ENCODE assay signal across 10 cellular contexts in the genomic region with DNA sequence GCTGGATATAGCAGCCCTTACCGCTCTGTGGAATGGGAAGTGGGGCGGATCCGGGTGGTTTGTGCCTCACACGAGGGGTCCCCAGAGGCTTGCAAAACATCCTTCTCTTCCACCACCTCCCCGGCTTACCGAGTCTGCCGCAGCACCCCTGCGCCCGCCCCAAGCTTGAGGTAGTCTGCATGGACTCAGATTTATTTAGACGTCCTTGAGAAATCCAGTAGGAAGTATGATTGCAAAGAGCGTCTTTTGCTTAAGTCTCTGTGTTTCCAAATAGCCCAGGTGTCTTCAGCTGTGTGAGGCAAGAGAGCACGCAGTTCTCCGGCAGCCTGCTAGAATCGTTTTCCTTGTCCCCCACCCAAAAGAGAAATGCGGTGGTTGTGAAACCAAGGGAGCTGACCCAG. TPM values are rescaled to one million over a fixed set of nuclear protein-coding genes. Genes with fewer than 3 reads are reported as not detected.
DNase-seq lines count a peak whose midpoint lies in the region; ATAC-seq, FAIRE-seq and TF ChIP-seq lines count a peak whose summit lies in the region.
"Had no signal": no experiment of that assay in that cellular context is flagged by ENCODE, and none has a peak within 500 bp of the region (broad histone marks: within the 10 kb centered on the region; RNA-seq: fewer than 3 reads in every experiment).

No MANE protein-coding gene starts in this region.

- no peak for TF ChIP-seq CTCF in WTC11 (IDR thresholded peaks at IDR 0.05)
- TF ChIP-seq CTCF in glutamatergic neuron (IDR thresholded peaks at IDR 0.05; ENCODE audit: partially characterized antibody, unreplicated experiment), result no peak
- no peak for TF ChIP-seq CTCF in stomach (IDR thresholded peaks at IDR 0.05)
- TF ChIP-seq CTCF in kidney (IDR thresholded peaks at IDR 0.05; ENCODE audit: borderline replicate concordance, extremely low read depth, insufficient read depth), result no peak

- no peak for FAIRE-seq in kidney (lab: Jason Lieb, UNC)
- FAIRE-seq: islet of Langerhans had no signal

- no peak for DNase-seq in activated CD4-positive, alpha-beta T cell treated with anti-CD3 and anti-CD28 coated beads, Interleukin-2, amount 10 ng/mL, durations not matched to agents 24 days and 14 days
- no peak for DNase-seq in activated CD4-positive, alpha-beta T cell treated with anti-CD3 and anti-CD28 coated beads, Interleukin-2, amount 50 U/mL, for 4 hours
- DNase-seq in WTC11 (ENCODE audit: low spot score) (no peak), glutamatergic neuron (no peak), stomach (no peak), DMS53 (lab: John Stamatoyannopoulos, UW) (no peak), kidney (no peak)
- no peak for DNase-seq in effector CD8-positive, alpha-beta T cell (lab: John Stamatoyannopoulos, UW)
- DNase-seq: NCI-H1048 had no signal

- peaks cover 0 to 30% (median 27%) of the 10 kb centered on the region in 4 donors for H3K36me3 ChIP-seq in stomach
- H3K36me3 ChIP-seq in kidney (ENCODE audit: control insufficient read depth in 1 of 2, insufficient read depth in 2 of 2, low read length in 2 of 2), result no peaks in the 10 kb centered on the region

- intact Hi-C loops in activated CD4-positive, alpha-beta T cell treated with anti-CD3 and anti-CD28 coated beads, Interleukin-2, amount 10 ng/mL, durations not matched to agents 24 days and 14 days (cut with micrococcal nuclease), result loop anchor here (1.0 to 5.0 kb wide), 4 partner anchors 25 to 582 kb away; partner anchors contain the start of gene GSE1
- intact Hi-C loops in stomach (cut with DNase I; ENCODE audit: low total_unique reads), result no loop called here
- intact Hi-C loops in kidney (cut with DNase I), result no loop called here

- no peaks in the 10 kb centered on the region for H3K9me3 Mint-ChIP-seq in activated CD4-positive, alpha-beta T cell treated with anti-CD3 and anti-CD28 coated beads, Interleukin-2, amount 10 ng/mL, durations not matched to agents 24 days and 14 days
- H3K9me3 Mint-ChIP-seq in WTC11 (no peaks in the 10 kb centered on the region), glutamatergic neuron (ENCODE audit: unreplicated experiment) (peaks cover 24% of the 10 kb centered on the region)

- CTCF ChIA-PET in WTC11 (lab: Charles Lee), result no interaction called here

- no peak for TF ChIP-seq EP300 in stomach (IDR thresholded peaks at IDR 0.05)

- POLR2A ChIA-PET in WTC11 (lab: Charles Lee), result no interaction called here

- H3K27me3 Mint-ChIP-seq in activated CD4-positive, alpha-beta T cell treated with anti-CD3 and anti-CD28 coated beads, Interleukin-2, amount 10 ng/mL, durations not matched to agents 24 days and 14 days, result no peaks in the 10 kb centered on the region
- H3K27me3 Mint-ChIP-seq in WTC11 (ENCODE audit: low read depth), result peaks cover 32% of the 10 kb centered on the region
- peaks cover 11% of the 10 kb centered on the region for H3K27me3 Mint-ChIP-seq in glutamatergic neuron (ENCODE audit: unreplicated experiment)

- 68 to 82% (median 76%) methylated on average over 15 of the region's 15 CpGs for WGBS in stomach, 5 donors

- H3K27me3 ChIP-seq in stomach, result no peaks in the 10 kb centered on the region

- peak overlapping the region; percentile 89 for H3K4me3 Mint-ChIP-seq in activated CD4-positive, alpha-beta T cell treated with anti-CD3 and anti-CD28 coated beads, Interleukin-2, amount 10 ng/mL, durations not matched to agents 24 days and 14 days
- H3K4me3 Mint-ChIP-seq in WTC11 (no peak overlapping the region), glutamatergic neuron (ENCODE audit: unreplicated experiment) (peak overlapping the region; percentile 90)

- H3K4me1 Mint-ChIP-seq in activated CD4-positive, alpha-beta T cell treated with anti-CD3 and anti-CD28 coated beads, Interleukin-2, amount 10 ng/mL, durations not matched to agents 24 days and 14 days, result peaks cover 36% of the 10 kb centered on the region
- H3K4me1 Mint-ChIP-seq in WTC11 (peaks cover 27% of the 10 kb centered on the region), glutamatergic neuron (ENCODE audit: low read depth, unreplicated experiment) (peaks cover 21% of the 10 kb centered on the region)

- H3K36me3 Mint-ChIP-seq in activated CD4-positive, alpha-beta T cell treated with anti-CD3 and anti-CD28 coated beads, Interleukin-2, amount 10 ng/mL, durations not matched to agents 24 days and 14 days (ENCODE audit: low read depth), result peaks cover 8% of the 10 kb centered on the region
- H3K36me3 Mint-ChIP-seq in WTC11 (no peaks in the 10 kb centered on the region), glutamatergic neuron (ENCODE audit: unreplicated experiment) (no peaks in the 10 kb centered on the region)

- peak overlapping the region; percentile 91 for H3K27ac Mint-ChIP-seq in activated CD4-positive, alpha-beta T cell treated with anti-CD3 and anti-CD28 coated beads, Interleukin-2, amount 10 ng/mL, durations not matched to agents 24 days and 14 days
- H3K27ac Mint-ChIP-seq in WTC11 (peak overlapping the region; percentile 40; the same call in 1 of the 2 replicates), glutamatergic neuron (ENCODE audit: unreplicated experiment) (peak overlapping the region; percentile 95)

- no peak for ATAC-seq in WTC11

- H3K4me3 ChIP-seq in stomach (peak overlapping the region in 3 of 4 donors; percentile 3 to 79 (median 69)), kidney (ENCODE audit: low read length in 2 of 2) (no peak overlapping the region)

- H3K9me3 ChIP-seq in stomach, result no peaks in the 10 kb centered on the region
- no peaks in the 10 kb centered on the region for H3K9me3 ChIP-seq in kidney (ENCODE audit: control insufficient read depth in 1 of 2, low read length in 2 of 2)

- peaks cover 13 to 56% (median 41%) of the 10 kb centered on the region in 4 donors for H3K4me1 ChIP-seq in stomach
- H3K4me1 ChIP-seq in kidney (ENCODE audit: control insufficient read depth in 1 of 2, insufficient read depth in 1 of 2, low read depth in 1 of 2, low read length in 2 of 2), result peaks cover 6 to 14% of the 10 kb centered on the region in 2 donors

- H3K9ac ChIP-seq in kidney (ENCODE audit: low read length in 2 of 2), result no peak overlapping the region

- TF ChIP-seq POLR2A in stomach (IDR thresholded peaks at IDR 0.05), result no peak

- H3K27ac ChIP-seq in stomach (peak overlapping the region; percentile 48 to 97 (median 95)), kidney (ENCODE audit: low read depth in 2 of 2, low read length in 2 of 2) (no peak overlapping the region)

TF ChIP-seq in WTC11, 78 proteins besides CTCF, POLR2A, EP300 and RAD21 (continues in another document):
- TF ChIP-seq ZNF121 (CRISPR knock-in tag; IDR thresholded peaks at IDR 0.05) (no peak), NR3C1 (CRISPR knock-in tag; conservative IDR thresholded peaks at IDR 0.05; ENCODE audit: low read depth) (no peak), CREM (CRISPR knock-in tag; IDR thresholded peaks at IDR 0.05) (no peak), CREB1 (CRISPR knock-in tag; IDR thresholded peaks at IDR 0.05) (no peak), JAZF1 (CRISPR knock-in tag; IDR thresholded peaks at IDR 0.05) (no peak), NFYB (CRISPR knock-in tag; conservative IDR thresholded peaks at IDR 0.05; ENCODE audit: low read depth) (no peak), MXD4 (CRISPR knock-in tag; IDR thresholded peaks at IDR 0.05; ENCODE audit: borderline replicate concordance) (no peak)
- TF ChIP-seq, protein P1, sequence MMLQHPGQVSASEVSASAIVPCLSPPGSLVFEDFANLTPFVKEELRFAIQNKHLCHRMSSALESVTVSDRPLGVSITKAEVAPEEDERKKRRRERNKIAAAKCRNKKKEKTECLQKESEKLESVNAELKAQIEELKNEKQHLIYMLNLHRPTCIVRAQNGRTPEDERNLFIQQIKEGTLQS (CRISPR knock-in tag; conservative IDR thresholded peaks at IDR 0.05), result no peak

RNA-seq across cellular contexts. Expression of gene KIAA0513, which starts 2.4 kb away (rescaled TPM):
- total RNA-seq in activated CD4-positive, alpha-beta T cell treated with anti-CD3 and anti-CD28 coated beads, Interleukin-2, amount 10 ng/mL, durations not matched to agents 24 days and 14 days, result 10.6 and 12.1 TPM in 2 replicates
- total RNA-seq in WTC11 (2021) (6.4 to 7.8 TPM (median 7.3 TPM) in 3 replicates), glutamatergic neuron (ENCODE audit: unreplicated experiment) (56.1 TPM), stomach (10 to 100 TPM; 13.3 to 40.6 (median 17.6) TPM), kidney (19.2 TPM)
- polyA plus RNA-seq in stomach (10 to 100 TPM in 1 of 3 donors, 1 to 10 TPM in 2; 3.6 to 10.2 (median 8.4) TPM), kidney (ENCODE audit: insufficient read depth, low read depth, low replicate concordance) (2.6 TPM)

RNA-seq across cellular contexts. Expression of gene ZDHHC7, which starts 18.6 kb away (rescaled TPM):
- 28.9 and 30.8 TPM in 2 replicates for total RNA-seq in activated CD4-positive, alpha-beta T cell treated with anti-CD3 and anti-CD28 coated beads, Interleukin-2, amount 10 ng/mL, durations not matched to agents 24 days and 14 days
- 35.7 to 38.7 TPM (median 38.1 TPM) in 3 replicates for total RNA-seq in WTC11 (2021)
- 43.6 TPM for total RNA-seq in glutamatergic neuron (ENCODE audit: unreplicated experiment)
- 100 to 1,000 TPM in 2 of 5 donors, 10 to 100 TPM in 3; 54.3 to 358 (median 58.1) TPM for total RNA-seq in stomach
- 10 to 100 TPM; 15.0 to 23.0 (median 15.4) TPM for polyA plus RNA-seq in stomach
- 54.4 TPM for total RNA-seq in kidney
- 23.4 TPM for polyA plus RNA-seq in kidney (ENCODE audit: insufficient read depth, low read depth, low replicate concordance)

Comparison
In these comparisons a context has a peak if more than half of its experiments do, and no peak if none do; other contexts are left out.
1. H3K27ac Mint-ChIP-seq: peak in every context shown above with its lines; median percentile 95 in glutamatergic neuron; 91 in activated CD4-positive, alpha-beta T cell treated with anti-CD3 and anti-CD28 coated beads, Interleukin-2, amount 10 ng/mL, durations not matched to agents 24 days and 14 days; 40 in WTC11.
2. H3K27ac ChIP-seq: peak in stomach (5 of 5); none in kidney (0 of 2).
3. H3K4me3 ChIP-seq: peak in stomach (3 of 4); none in kidney (0 of 2).